8 cellular contexts compared by ENCODE assay signal in the genomic region with DNA sequence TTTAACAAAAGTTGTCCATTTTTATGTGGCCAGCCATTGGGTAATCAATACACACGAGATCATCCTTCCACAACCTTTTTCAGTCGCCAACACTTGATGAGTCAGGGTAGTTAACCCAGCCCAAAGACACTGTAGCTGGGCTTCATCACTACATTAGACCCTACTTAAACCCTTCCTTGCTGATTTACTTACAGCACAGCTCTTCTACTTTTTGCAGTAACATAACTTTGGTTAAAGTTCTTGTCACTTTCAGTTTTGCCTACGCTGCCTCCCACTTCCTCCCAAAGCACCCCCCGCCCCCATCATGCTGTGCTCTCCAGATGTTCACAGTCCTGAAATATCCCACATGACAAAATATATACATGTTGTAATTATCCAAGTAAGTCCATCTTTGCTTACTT.
DNase-seq lines count a peak whose midpoint lies in the region; ATAC-seq and TF ChIP-seq lines count a peak whose summit lies in the region.

No MANE protein-coding gene starts in this region.

- H3K4me2 ChIP-seq in Loucy (ENCODE audit: low read depth, low read length, poor library complexity, severe bottlenecking) = no peak overlapping the region

- H3K4me3 ChIP-seq in AG09309 (ENCODE audit: control insufficient read depth, low read depth, low read length) (peak overlapping the region; percentile 11), Loucy (ENCODE audit: low read length, poor library complexity, severe bottlenecking) (no peak overlapping the region)

- peaks cover 4% of the 10 kb centered on the region for H3K4me1 ChIP-seq in Loucy (ENCODE audit: insufficient read depth, low read length, poor library complexity, severe bottlenecking)

- no peaks in the 10 kb centered on the region for H3K9me2 ChIP-seq in Loucy (replicated peaks; ENCODE audit: low read depth, low read length)

- H3K36me3 ChIP-seq in Loucy (ENCODE audit: insufficient read depth, low read length) = no peaks in the 10 kb centered on the region

- H3F3A ChIP-seq in Loucy (ENCODE audit: low read depth) = no peaks in the 10 kb centered on the region

- ATAC-seq in GM19328 (IDR thresholded peaks at IDR 0.05; ENCODE audit: unreplicated experiment) (peak; percentile 69), HG03196 (IDR thresholded peaks at IDR 0.05; ENCODE audit: unreplicated experiment) (no peak)

- H2AFZ ChIP-seq in Loucy (ENCODE audit: low read length) = peak overlapping the region; percentile 39; the same call in 1 of the 2 replicates

- H4K20me1 ChIP-seq in Loucy (ENCODE audit: insufficient read depth, low read length, poor library complexity, severe bottlenecking) = no peaks in the 10 kb centered on the region

- no peak overlapping the region for H3K9ac ChIP-seq in Loucy (ENCODE audit: low read depth, low read length, poor library complexity, severe bottlenecking)

- TF ChIP-seq CTCF in AG09309 (IDR thresholded peaks at IDR 0.05; ENCODE audit: control insufficient read depth, insufficient read depth, low read depth, low read length, missing control alignments) = no peak
- no peak for TF ChIP-seq CTCF in Loucy (conservative IDR thresholded peaks at IDR 0.05; ENCODE audit: low read length)

- no peaks in the 10 kb centered on the region for H3K9me3 ChIP-seq in Loucy (ENCODE audit: insufficient read depth, low read depth, low read length)

- no peaks in the 10 kb centered on the region for H3K79me2 ChIP-seq in Loucy (ENCODE audit: insufficient read depth, low read length)

- DNase-seq in AG09309 (ENCODE audit: low read depth) (peak; percentile 44), dedifferentiated amniotic fluid mesenchymal stem cell (ENCODE audit: extremely low spot score) (peak; percentile 65), C1 segment of cervical spinal cord (lab: John Stamatoyannopoulos, UW) (no peak), germinal center (ENCODE audit: low spot score) (no peak)
- no peak for DNase-seq in stimulated activated CD4-positive, alpha-beta T cell treated with anti-CD3 and anti-CD28 coated beads, Interleukin-4, amount 100 ng/mL, for 24 hours

- H3K27me3 ChIP-seq in Loucy (ENCODE audit: insufficient read depth, low read length, poor library complexity, severe bottlenecking) = no peaks in the 10 kb centered on the region

Comparison
In these comparisons a context has a peak if more than half of its experiments do, and no peak if none do; other contexts are left out.
1. DNase-seq: peak in AG09309 (single experiment) and dedifferentiated amniotic fluid mesenchymal stem cell (single experiment); none in C1 segment of cervical spinal cord (0 of 14), stimulated activated CD4-positive, alpha-beta T cell treated with anti-CD3 and anti-CD28 coated beads, Interleukin-4, amount 100 ng/mL, for 24 hours (single experiment) and germinal center (single experiment).